8 cellular contexts compared by ENCODE assay signal in the genomic region with DNA sequence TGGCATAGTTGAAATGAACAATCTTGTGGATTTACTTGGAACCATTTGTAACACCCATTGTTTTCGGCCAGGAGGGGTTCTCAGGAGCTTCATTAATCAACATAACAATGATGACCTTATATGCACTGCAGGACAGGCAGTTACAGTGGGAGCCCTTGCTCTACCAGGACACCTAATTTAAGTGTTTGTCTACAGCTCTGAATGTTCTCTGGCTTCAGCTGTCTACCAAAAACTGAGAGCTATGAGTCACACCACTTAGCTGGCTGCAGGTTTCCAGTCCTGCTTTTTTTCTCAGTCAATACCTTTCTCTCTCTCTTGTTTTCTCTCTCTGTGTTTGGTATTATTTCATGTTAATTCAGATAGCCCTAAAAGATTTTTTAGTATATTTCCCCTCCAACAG.
A peak's percentile ranks its signal among the peaks of the same experiment; 100 is the strongest.
DNase-seq lines count a peak whose midpoint lies in the region; ATAC-seq and TF ChIP-seq lines count a peak whose summit lies in the region.

No MANE protein-coding gene starts in this region.

- no peak overlapping the region for H3K4me3 Mint-ChIP-seq in nephron progenitor cell

- no peaks in the 10 kb centered on the region for H3K9me3 Mint-ChIP-seq in nephron progenitor cell

- H3K4me1 Mint-ChIP-seq in nephron progenitor cell, result peaks cover 41% of the 10 kb centered on the region

- peak; percentile 52 for DNase-seq in COLO829 (ENCODE audit: low spot score)
- DNase-seq in H4 (ENCODE audit: low spot score), result peak; percentile 21
- DNase-seq in RWPE1 (ENCODE audit: low spot score), result peak; percentile 36
- DNase-seq in islet precursor cell, result peak; percentile 90
- DNase-seq in inferior parietal cortex (ENCODE audit: extremely low spot score), result no peak
- DNase-seq in nephron progenitor cell, result no peak
- no peak for DNase-seq in NCI-H526 (lab: John Stamatoyannopoulos, UW)

- H3K27me3 Mint-ChIP-seq in nephron progenitor cell (ENCODE audit: low read depth, poor library complexity), result no peaks in the 10 kb centered on the region

- H3K27ac ChIP-seq in RWPE1, result no peak overlapping the region

- TF ChIP-seq CTCF in RWPE1 (conservative IDR thresholded peaks at IDR 0.05; ENCODE audit: low read depth) (no peak), nephron progenitor cell (IDR thresholded peaks at IDR 0.05) (no peak)

- POLR2A ChIA-PET in RWPE1 (lab: Yijun Ruan, JAX; ENCODE audit: low non-redundant PET), result interaction anchor here (0.7 kb wide), 1 partner anchor 118 kb away, joined by 3 read pairs; no protein-coding TSS in a partner anchor

- CTCF ChIA-PET in RWPE1 (lab: Yijun Ruan, JAX), result interaction anchor here (0.5 to 0.9 kb wide), 2 partner anchors 25 to 110 kb away, joined by 3 read pairs; no protein-coding TSS in a partner anchor

- H3K27ac Mint-ChIP-seq in nephron progenitor cell, result no peak overlapping the region

- no peak for ATAC-seq in GM18861 (IDR thresholded peaks at IDR 0.05; ENCODE audit: unreplicated experiment)

- no peaks in the 10 kb centered on the region for H3K36me3 Mint-ChIP-seq in nephron progenitor cell (ENCODE audit: low read depth)

Comparison
In these comparisons a context has a peak if more than half of its experiments do, and no peak if none do; other contexts are left out.
1. DNase-seq: peak in COLO829 (single experiment), H4 (single experiment), RWPE1 (single experiment) and islet precursor cell (single experiment); none in inferior parietal cortex (single experiment), nephron progenitor cell (single experiment) and NCI-H526 (0 of 2).